Comparison of ENCODE assay signal across 8 cellular contexts in genomic region chr12:103966736-103967135, GRCh38. TPM values are rescaled to one million over a fixed set of nuclear protein-coding genes. Genes with fewer than 3 reads are reported as not detected.
DNase-seq lines count a peak whose midpoint lies in the region; ATAC-seq and TF ChIP-seq lines count a peak whose summit lies in the region.

No MANE protein-coding gene starts in this region.

- H3K4me2 ChIP-seq in GM23338, result peak overlapping the region; percentile 94

- DNase-seq in GM23338 (ENCODE audit: low spot score), result no peak
- no peak for DNase-seq in activated B cell treated with CpG ODN at 0.5 μM for 24 hours
- peak; percentile 5 for DNase-seq in globus pallidus (ENCODE audit: low spot score)
- DNase-seq in NCI-H2107 treated with DMSO at 0.1 percent for 48 hours (lab: John Stamatoyannopoulos, UW; ENCODE audit: unreplicated experiment), result no peak
- DNase-seq in anterior cingulate cortex (lab: John Stamatoyannopoulos, UW), result no peak
- DNase-seq in NCI-H526 (lab: John Stamatoyannopoulos, UW), result no peak

- no peaks in the 10 kb centered on the region for H3K9me3 ChIP-seq in skeletal muscle tissue (ENCODE audit: control insufficient read depth in 3 of 3, low read length in 3 of 3)

- no peaks in the 10 kb centered on the region for H3K9me2 ChIP-seq in GM23338 (ENCODE audit: insufficient read depth)

- H3K36me3 ChIP-seq in GM23338 (ENCODE audit: insufficient read depth) (no peaks in the 10 kb centered on the region), skeletal muscle tissue (ENCODE audit: control insufficient read depth in 3 of 3, insufficient read depth in 3 of 3, low read length in 3 of 3) (no peaks in the 10 kb centered on the region)

- peak overlapping the region; percentile 100 for H3K4me3 Mint-ChIP-seq in GM23338
- peak overlapping the region; percentile 97 for H3K4me3 Mint-ChIP-seq in activated B cell treated with CpG ODN at 0.5 μM for 24 hours

- H3K4me1 ChIP-seq in GM23338 (ENCODE audit: insufficient read depth) (peaks cover 7% of the 10 kb centered on the region; the same call in 1 of the 2 replicates), skeletal muscle tissue (ENCODE audit: control insufficient read depth in 3 of 3, insufficient read depth in 3 of 3, low read length in 3 of 3) (peaks cover 11 to 32% (median 30%) of the 10 kb centered on the region in 3 donors)

- H3K27me3 Mint-ChIP-seq in GM23338 (ENCODE audit: insufficient read depth, low read depth, poor library complexity) (peaks cover 8% of the 10 kb centered on the region), activated B cell treated with CpG ODN at 0.5 μM for 24 hours (no peaks in the 10 kb centered on the region)

- H3K27ac Mint-ChIP-seq in GM23338 (peak overlapping the region; percentile 98), activated B cell treated with CpG ODN at 0.5 μM for 24 hours (peak overlapping the region; percentile 97)

- H3K27me3 ChIP-seq in GM23338 (ENCODE audit: insufficient read depth) (no peaks in the 10 kb centered on the region), skeletal muscle tissue (ENCODE audit: control insufficient read depth in 3 of 3, insufficient read depth in 3 of 3, low read length in 3 of 3) (no peaks in the 10 kb centered on the region)

- peak overlapping the region; percentile 88 to 100 (median 97) for H3K9ac ChIP-seq in skeletal muscle tissue (ENCODE audit: low read depth in 1 of 3, low read length in 3 of 3)

- POLR2A ChIA-PET in activated B cell treated with CpG ODN at 0.5 μM for 24 hours (lab: Charles Lee), result interaction anchor here (1.1 to 6.8 kb wide), 13 partner anchors 11 to 1269 kb away, joined by 3 to 151 read pairs (median 11); partner anchors contain the start of genes APPL2, HCFC2, HSP90B1 and NFYB

- no peaks in the 10 kb centered on the region for H3K9me3 Mint-ChIP-seq in GM23338
- H3K9me3 Mint-ChIP-seq in activated B cell treated with CpG ODN at 0.5 μM for 24 hours, result no peaks in the 10 kb centered on the region

- ATAC-seq in GM23338 (no peak), activated B cell treated with CpG ODN at 0.5 μM for 24 hours (ENCODE audit: low read depth) (no peak), GM19395 (IDR thresholded peaks at IDR 0.05; ENCODE audit: unreplicated experiment) (no peak)

- no peak overlapping the region for H2AFZ ChIP-seq in GM23338

- H3K4me3 ChIP-seq in GM23338 (peak overlapping the region; percentile 95), skeletal muscle tissue (ENCODE audit: low read length in 3 of 3) (peak overlapping the region; percentile 83 to 99 (median 99))

- peaks cover 30% of the 10 kb centered on the region for H3K36me3 Mint-ChIP-seq in GM23338 (ENCODE audit: low read depth)
- H3K36me3 Mint-ChIP-seq in activated B cell treated with CpG ODN at 0.5 μM for 24 hours (ENCODE audit: low read depth), result peaks cover 33% of the 10 kb centered on the region

- H3K4me1 Mint-ChIP-seq in GM23338 (peaks cover 20% of the 10 kb centered on the region), activated B cell treated with CpG ODN at 0.5 μM for 24 hours (peaks cover 61% of the 10 kb centered on the region)

- H4K20me1 ChIP-seq in GM23338 (replicated peaks; ENCODE audit: insufficient read depth), result peaks cover 36% of the 10 kb centered on the region

- CTCF ChIA-PET in activated B cell treated with CpG ODN at 0.5 μM for 24 hours (lab: Charles Lee), result interaction anchor here (0.7 to 2.1 kb wide), 2 partner anchors 39 to 719 kb away, joined by 3 to 6 read pairs; no protein-coding TSS in a partner anchor

- intact Hi-C loops in activated B cell treated with CpG ODN at 0.5 μM for 24 hours (cut with micrococcal nuclease), result no loop called here

- H3K79me2 ChIP-seq in GM23338 (replicated peaks; ENCODE audit: insufficient read depth), result peaks cover 82% of the 10 kb centered on the region

- TF ChIP-seq CTCF in GM23338 (conservative IDR thresholded peaks at IDR 0.05; ENCODE audit: low read depth in 2 of 2) (no peak), activated B cell treated with CpG ODN at 0.5 μM for 24 hours (IDR thresholded peaks at IDR 0.05) (no peak)

- peaks cover 4% of the 10 kb centered on the region; the same call in 1 of the 2 replicates for H3F3A ChIP-seq in GM23338 (replicated peaks; ENCODE audit: low read depth)

- H3K27ac ChIP-seq in GM23338 (ENCODE audit: low read depth) (peak overlapping the region; percentile 91), skeletal muscle tissue (ENCODE audit: low read depth, low read length) (peak overlapping the region; percentile 87)

TF ChIP-seq in GM23338, 12 proteins besides CTCF, POLR2A, EP300 and RAD21:
- no peak for TF ChIP-seq JUNB (IDR thresholded peaks at IDR 0.05; ENCODE audit: unreplicated experiment)

RNA-seq across cellular contexts. Expression of gene TDG, which starts 1.1 kb away (rescaled TPM):
- 57.0 and 58.3 TPM in 2 replicates for total RNA-seq in GM23338 (2014; rRNA removed; shearing (Covaris generic))
- polyA plus RNA-seq in GM23338 (2016; fragmentation: Nextera tagmentation; extraction: Ambion mirVana), result 63.2 and 66.2 TPM in 2 replicates
- total RNA-seq in activated B cell treated with CpG ODN at 0.5 μM for 24 hours (31.5 and 34.2 TPM in 2 replicates), skeletal muscle tissue (27.1 TPM)

RNA-seq across cellular contexts. Expression of gene HSP90B1, which starts 36.5 kb away (rescaled TPM):
- total RNA-seq in GM23338 (2014; rRNA removed; shearing (Covaris generic)), result 578 and 605 TPM in 2 replicates
- 1,253 and 1,312 TPM in 2 replicates for polyA plus RNA-seq in GM23338 (2016; fragmentation: Nextera tagmentation; extraction: Ambion mirVana)
- 346 and 368 TPM in 2 replicates for total RNA-seq in activated B cell treated with CpG ODN at 0.5 μM for 24 hours
- 216 TPM for total RNA-seq in skeletal muscle tissue
